1 cellular context compared by ENCODE assay signal in the genomic region with DNA sequence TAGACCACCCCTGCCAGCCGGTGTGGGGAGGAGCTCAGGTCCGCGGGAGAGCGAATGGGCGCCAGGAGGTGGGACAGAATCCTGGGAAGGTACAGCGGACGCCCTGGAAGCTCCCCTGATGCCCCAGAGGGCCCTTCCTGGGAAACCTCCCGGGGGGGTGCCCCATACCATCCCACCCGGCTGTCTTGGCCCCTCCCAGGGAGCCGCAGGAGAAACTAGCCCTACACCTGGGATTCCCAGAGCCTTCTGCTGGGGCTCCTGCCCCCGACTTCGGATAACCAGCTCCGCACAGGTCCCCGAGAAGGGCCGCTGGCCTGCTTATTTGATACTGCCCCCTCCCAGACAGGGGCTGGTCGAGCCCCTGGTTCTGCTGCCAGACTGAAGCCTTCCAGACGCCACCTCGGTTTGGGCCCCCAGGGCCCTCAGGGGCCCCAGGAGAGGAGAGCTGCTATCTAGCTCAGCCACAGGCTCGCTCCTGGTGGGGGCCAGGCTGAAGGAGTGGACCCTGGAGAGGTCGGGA.
TF ChIP-seq lines count a peak whose summit lies in the region.

No MANE protein-coding gene starts in this region.

TF ChIP-seq in HepG2, 621 proteins besides CTCF, POLR2A, EP300 and RAD21 (continued from another document):
- no peak for TF ChIP-seq HMGXB4 (CRISPR knock-in tag; IDR thresholded peaks at IDR 0.05; ENCODE audit: borderline replicate concordance in 1 of 2, low read depth in 1 of 2)
TF ChIP-seq in HepG2: peak in this region for 7.
